ENCODE assay signal across 13 cellular contexts in genomic region chr1:175434268-175434860, GRCh38.
DNase-seq lines count a peak whose midpoint lies in the region; ATAC-seq and TF ChIP-seq lines count a peak whose summit lies in the region.
"Had no signal": no experiment of that assay in that cellular context is flagged by ENCODE, and none has a peak within 500 bp of the region (broad histone marks: within the 10 kb centered on the region; RNA-seq: fewer than 3 reads in every experiment).

No MANE protein-coding gene starts in this region.

- no peaks in the 10 kb centered on the region for H3K9me3 Mint-ChIP-seq in activated CD4-positive, alpha-beta memory T cell treated with anti-CD3 and anti-CD28 coated beads for 36 hours
- no peaks in the 10 kb centered on the region for H3K9me3 Mint-ChIP-seq in activated CD4-positive, alpha-beta memory T cell treated with anti-CD3 and anti-CD28 coated beads, Interleukin-2, amount 10 ng/mL, durations not matched to agents 7 days and 5 days
- H3K9me3 Mint-ChIP-seq in activated CD8-positive, alpha-beta T cell treated with anti-CD3 and anti-CD28 coated beads for 36 hours, result no peaks in the 10 kb centered on the region
- peaks cover 16% of the 10 kb centered on the region for H3K9me3 Mint-ChIP-seq in neural crest cell
- H3K9me3 Mint-ChIP-seq: activated T-cell treated with anti-CD3 and anti-CD28 coated beads, Interleukin-2, amount 50 U/mL, for 4 hours had no signal

- peak; percentile 57 for TF ChIP-seq RAD21 in HCT116 (IDR thresholded peaks at IDR 0.05; ENCODE audit: low read depth)

- peak; percentile 81 for ATAC-seq in HCT116
- ATAC-seq in activated CD8-positive, alpha-beta T cell treated with anti-CD3 and anti-CD28 coated beads for 36 hours, result no peak
- no peak for ATAC-seq in GM21515 (IDR thresholded peaks at IDR 0.05; ENCODE audit: unreplicated experiment)
- ATAC-seq: activated T-cell treated with anti-CD3 and anti-CD28 coated beads, Interleukin-2, amount 50 U/mL, for 4 hours had no signal

- intact Hi-C loops in activated CD4-positive, alpha-beta memory T cell treated with anti-CD3 and anti-CD28 coated beads for 36 hours (cut with micrococcal nuclease), result loop anchor here (2.0 kb wide), 1 partner anchor 282 kb away; no protein-coding TSS in a partner anchor
- intact Hi-C loops in HCT116 (cut with micrococcal nuclease), result loop anchor here (1.0 to 2.0 kb wide), 2 partner anchors 58 to 282 kb away; no protein-coding TSS in a partner anchor
- intact Hi-C loops in activated CD8-positive, alpha-beta T cell treated with anti-CD3 and anti-CD28 coated beads for 36 hours (cut with micrococcal nuclease), result no loop called here
- intact Hi-C loops in thyroid gland (cut with DNase I), result no loop called here

- BruUV-seq in HCT116 (replicated peaks; lab: Mats Ljungman, UMichigan), result no TSS peak

- DNase-seq in activated CD4-positive, alpha-beta memory T cell treated with anti-CD3 and anti-CD28 coated beads for 36 hours, result peak; percentile 22
- DNase-seq in activated CD4-positive, alpha-beta memory T cell treated with anti-CD3 and anti-CD28 coated beads, Interleukin-2, amount 10 ng/mL, durations not matched to agents 7 days and 5 days, result no peak
- DNase-seq in HCT116 (ENCODE audit: low read depth, low spot score) (no peak), neural crest cell (ENCODE audit: low read depth, low spot score) (no peak), thyroid gland (no peak)
- peak; percentile 23 for DNase-seq in activated CD8-positive, alpha-beta T cell treated with anti-CD3 and anti-CD28 coated beads for 36 hours
- DNase-seq in activated CD8-positive, alpha-beta memory T cell treated with anti-CD3 and anti-CD28 coated beads, Interleukin-2, amount 50 U/mL, for 48 hours, result no peak
- DNase-seq: activated T-cell treated with anti-CD3 and anti-CD28 coated beads, Interleukin-2, amount 50 U/mL, for 4 hours; KG1; NCI-H524; T-helper 1 cell had no signal

- H3K9ac ChIP-seq in HCT116 (ENCODE audit: low read length), result no peak overlapping the region

- H4K20me1 ChIP-seq in HCT116 (ENCODE audit: insufficient read depth), result no peaks in the 10 kb centered on the region

- H3K4me3 ChIP-seq in HCT116 (replicated peaks in 1 of 2; ENCODE audit: low read depth in 1 of 2, low read length in 2 of 2) (no peak overlapping the region), thyroid gland (replicated peaks in 1 of 3) (no peak overlapping the region)

- H3K79me2 ChIP-seq in HCT116 (ENCODE audit: insufficient read depth, low read length), result no peaks in the 10 kb centered on the region

- peaks cover 24% of the 10 kb centered on the region for H3K27me3 Mint-ChIP-seq in activated CD4-positive, alpha-beta memory T cell treated with anti-CD3 and anti-CD28 coated beads for 36 hours
- H3K27me3 Mint-ChIP-seq in activated CD4-positive, alpha-beta memory T cell treated with anti-CD3 and anti-CD28 coated beads, Interleukin-2, amount 10 ng/mL, durations not matched to agents 7 days and 5 days, result peaks cover 18% of the 10 kb centered on the region
- peaks cover 23% of the 10 kb centered on the region for H3K27me3 Mint-ChIP-seq in activated CD8-positive, alpha-beta T cell treated with anti-CD3 and anti-CD28 coated beads for 36 hours
- peaks cover 41% of the 10 kb centered on the region for H3K27me3 Mint-ChIP-seq in neural crest cell (ENCODE audit: low read depth)

- peaks cover 24% of the 10 kb centered on the region; the same call in 1 of the 2 replicates for H3K27me3 ChIP-seq in HCT116 (ENCODE audit: insufficient read depth, low read length)
- H3K27me3 ChIP-seq in thyroid gland, result no peaks in the 10 kb centered on the region

- TF ChIP-seq POLR2A in HCT116 (IDR thresholded peaks at IDR 0.05; ENCODE audit: borderline replicate concordance, extremely low read depth, insufficient read depth, insufficient read length) (no peak), thyroid gland (IDR thresholded peaks at IDR 0.05) (no peak)

- WGBS in thyroid gland, 2 donors, result 58 to 70% methylated on average over 11 to 12 of the region's 12 CpGs

- H3K9me2 ChIP-seq in HCT116 (ENCODE audit: insufficient read depth), result no peaks in the 10 kb centered on the region

- CTCF ChIA-PET in activated CD4-positive, alpha-beta memory T cell treated with anti-CD3 and anti-CD28 coated beads for 36 hours (lab: Charles Lee), result interaction anchor here (0.6 to 1.8 kb wide), 6 partner anchors 9 to 891 kb away, joined by 3 to 5 read pairs (median 3); no protein-coding TSS in a partner anchor
- CTCF ChIA-PET in activated CD4-positive, alpha-beta memory T cell treated with anti-CD3 and anti-CD28 coated beads, Interleukin-2, amount 10 ng/mL, durations not matched to agents 7 days and 5 days (lab: Charles Lee), result interaction anchor here (1.5 to 1.8 kb wide), 2 partner anchors 279 to 282 kb away, joined by 4 to 8 read pairs; no protein-coding TSS in a partner anchor
- CTCF ChIA-PET in HCT116 (lab: Charles Lee), result interaction anchor here (1.5 kb wide), 1 partner anchor 282 kb away, joined by 3 read pairs; no protein-coding TSS in a partner anchor
- CTCF ChIA-PET in activated CD8-positive, alpha-beta T cell treated with anti-CD3 and anti-CD28 coated beads for 36 hours (lab: Charles Lee), result interaction anchor here (0.8 to 1.5 kb wide), 7 partner anchors 19 to 283 kb away, joined by 3 to 5 read pairs (median 4); no protein-coding TSS in a partner anchor

- H3K27ac ChIP-seq in HCT116 (ENCODE audit: low read depth, low read length) (no peak overlapping the region), thyroid gland (no peak overlapping the region)

- no peak overlapping the region for H3K4me2 ChIP-seq in HCT116 (ENCODE audit: low read length)

- POLR2A ChIA-PET in activated CD4-positive, alpha-beta memory T cell treated with anti-CD3 and anti-CD28 coated beads for 36 hours (lab: Charles Lee), result no interaction called here
- POLR2A ChIA-PET in activated CD4-positive, alpha-beta memory T cell treated with anti-CD3 and anti-CD28 coated beads, Interleukin-2, amount 10 ng/mL, durations not matched to agents 7 days and 5 days (lab: Charles Lee), result no interaction called here
- POLR2A ChIA-PET in HCT116 (lab: Charles Lee), result no interaction called here
- POLR2A ChIA-PET in activated CD8-positive, alpha-beta T cell treated with anti-CD3 and anti-CD28 coated beads for 36 hours (lab: Charles Lee), result no interaction called here

- H3K27ac Mint-ChIP-seq in activated CD4-positive, alpha-beta memory T cell treated with anti-CD3 and anti-CD28 coated beads for 36 hours, result no peak overlapping the region
- H3K27ac Mint-ChIP-seq in activated CD4-positive, alpha-beta memory T cell treated with anti-CD3 and anti-CD28 coated beads, Interleukin-2, amount 10 ng/mL, durations not matched to agents 7 days and 5 days, result no peak overlapping the region
- H3K27ac Mint-ChIP-seq in activated CD8-positive, alpha-beta T cell treated with anti-CD3 and anti-CD28 coated beads for 36 hours, result no peak overlapping the region
- no peak overlapping the region for H3K27ac Mint-ChIP-seq in neural crest cell (ENCODE audit: unreplicated experiment)
- H3K27ac Mint-ChIP-seq: mesothelial cell of epicardium had no signal

- H3K4me3 Mint-ChIP-seq in activated CD4-positive, alpha-beta memory T cell treated with anti-CD3 and anti-CD28 coated beads for 36 hours, result no peak overlapping the region
- no peak overlapping the region for H3K4me3 Mint-ChIP-seq in activated CD4-positive, alpha-beta memory T cell treated with anti-CD3 and anti-CD28 coated beads, Interleukin-2, amount 10 ng/mL, durations not matched to agents 7 days and 5 days
- H3K4me3 Mint-ChIP-seq in activated CD8-positive, alpha-beta T cell treated with anti-CD3 and anti-CD28 coated beads for 36 hours, result no peak overlapping the region
- no peak overlapping the region for H3K4me3 Mint-ChIP-seq in neural crest cell
- H3K4me3 Mint-ChIP-seq: activated T-cell treated with anti-CD3 and anti-CD28 coated beads, Interleukin-2, amount 50 U/mL, for 4 hours; mesothelial cell of epicardium had no signal

- no peaks in the 10 kb centered on the region for H3K4me1 Mint-ChIP-seq in activated CD4-positive, alpha-beta memory T cell treated with anti-CD3 and anti-CD28 coated beads for 36 hours (ENCODE audit: low read depth)
- no peaks in the 10 kb centered on the region for H3K4me1 Mint-ChIP-seq in activated CD4-positive, alpha-beta memory T cell treated with anti-CD3 and anti-CD28 coated beads, Interleukin-2, amount 10 ng/mL, durations not matched to agents 7 days and 5 days
- no peaks in the 10 kb centered on the region for H3K4me1 Mint-ChIP-seq in activated CD8-positive, alpha-beta T cell treated with anti-CD3 and anti-CD28 coated beads for 36 hours (ENCODE audit: low read depth)
- no peaks in the 10 kb centered on the region for H3K4me1 Mint-ChIP-seq in neural crest cell
- H3K4me1 Mint-ChIP-seq: mesothelial cell of epicardium had no signal

- no peaks in the 10 kb centered on the region for H3K9me3 ChIP-seq in HCT116 (ENCODE audit: control insufficient read depth in 1 of 2, insufficient read depth in 1 of 2, low read depth in 1 of 2, low read length in 2 of 2)
- H3K9me3 ChIP-seq in thyroid gland, result no peaks in the 10 kb centered on the region

- RAD21 ChIA-PET in HCT116 (lab: Charles Lee; ENCODE audit: low non-redundant PET in 1 of 2, low total read pairs in 2 of 2, uncharacterized antibody in 2 of 2, unreplicated experiment in 2 of 2), result no interaction called here

- no peaks in the 10 kb centered on the region for H3K36me3 Mint-ChIP-seq in activated CD4-positive, alpha-beta memory T cell treated with anti-CD3 and anti-CD28 coated beads for 36 hours
- H3K36me3 Mint-ChIP-seq in activated CD4-positive, alpha-beta memory T cell treated with anti-CD3 and anti-CD28 coated beads, Interleukin-2, amount 10 ng/mL, durations not matched to agents 7 days and 5 days (ENCODE audit: low read depth), result no peaks in the 10 kb centered on the region
- no peaks in the 10 kb centered on the region for H3K36me3 Mint-ChIP-seq in activated CD8-positive, alpha-beta T cell treated with anti-CD3 and anti-CD28 coated beads for 36 hours (ENCODE audit: low read depth)
- no peaks in the 10 kb centered on the region for H3K36me3 Mint-ChIP-seq in neural crest cell (ENCODE audit: low read depth)
- H3K36me3 Mint-ChIP-seq: mesothelial cell of epicardium had no signal

- peak; percentile 35 to 83 (median 78); a peak in 5 of 6 replicates for TF ChIP-seq CTCF in HCT116 (IDR thresholded peaks at IDR 0.05 in 2 of 3, conservative IDR thresholded peaks at IDR 0.05 in 1 of 3; ENCODE audit: borderline replicate concordance in 1 of 3, insufficient read depth in 1 of 3, low read depth in 2 of 3, low read length in 2 of 3)
- TF ChIP-seq CTCF in activated CD8-positive, alpha-beta T cell treated with anti-CD3 and anti-CD28 coated beads for 36 hours (IDR thresholded peaks at IDR 0.05), result peak; percentile 60
- peak; percentile 46 for TF ChIP-seq CTCF in neural crest cell (conservative IDR thresholded peaks at IDR 0.05)
- TF ChIP-seq CTCF in thyroid gland (IDR thresholded peaks at IDR 0.05), result no peak

- no peaks in the 10 kb centered on the region for H3K36me3 ChIP-seq in HCT116 (ENCODE audit: control insufficient read depth in 1 of 2, insufficient read depth in 2 of 2, low read length in 2 of 2)
- no peaks in the 10 kb centered on the region for H3K36me3 ChIP-seq in thyroid gland

- H2AFZ ChIP-seq in HCT116 (ENCODE audit: low read depth, low read length, poor library complexity, severe bottlenecking), result no peak overlapping the region

- H3K4me1 ChIP-seq in HCT116 (ENCODE audit: control insufficient read depth in 1 of 2, insufficient read depth in 2 of 2, low read length in 2 of 2), result no peaks in the 10 kb centered on the region
- H3K4me1 ChIP-seq in thyroid gland, result no peaks in the 10 kb centered on the region

Comparison
In these comparisons a context has a peak if more than half of its experiments do, and no peak if none do; other contexts are left out.
1. DNase-seq: peak in activated CD4-positive, alpha-beta memory T cell treated with anti-CD3 and anti-CD28 coated beads for 36 hours (single experiment) and activated CD8-positive, alpha-beta T cell treated with anti-CD3 and anti-CD28 coated beads for 36 hours (single experiment); none in activated CD4-positive, alpha-beta memory T cell treated with anti-CD3 and anti-CD28 coated beads, Interleukin-2, amount 10 ng/mL, durations not matched to agents 7 days and 5 days (single experiment), HCT116 (single experiment), neural crest cell (single experiment), thyroid gland (0 of 2) and activated CD8-positive, alpha-beta memory T cell treated with anti-CD3 and anti-CD28 coated beads, Interleukin-2, amount 50 U/mL, for 48 hours (single experiment).
2. CTCF ChIP-seq: peak in HCT116 (3 of 3), activated CD8-positive, alpha-beta T cell treated with anti-CD3 and anti-CD28 coated beads for 36 hours (single experiment) and neural crest cell (single experiment); none in thyroid gland (0 of 6).
3. intact Hi-C loops: an anchor here in activated CD4-positive, alpha-beta memory T cell treated with anti-CD3 and anti-CD28 coated beads for 36 hours (2.0 kb wide) and HCT116 (1.0 to 2.0 kb wide); none called in activated CD8-positive, alpha-beta T cell treated with anti-CD3 and anti-CD28 coated beads for 36 hours and thyroid gland.